Comparison of ENCODE assay signal across 22 cellular contexts in the genomic region with DNA sequence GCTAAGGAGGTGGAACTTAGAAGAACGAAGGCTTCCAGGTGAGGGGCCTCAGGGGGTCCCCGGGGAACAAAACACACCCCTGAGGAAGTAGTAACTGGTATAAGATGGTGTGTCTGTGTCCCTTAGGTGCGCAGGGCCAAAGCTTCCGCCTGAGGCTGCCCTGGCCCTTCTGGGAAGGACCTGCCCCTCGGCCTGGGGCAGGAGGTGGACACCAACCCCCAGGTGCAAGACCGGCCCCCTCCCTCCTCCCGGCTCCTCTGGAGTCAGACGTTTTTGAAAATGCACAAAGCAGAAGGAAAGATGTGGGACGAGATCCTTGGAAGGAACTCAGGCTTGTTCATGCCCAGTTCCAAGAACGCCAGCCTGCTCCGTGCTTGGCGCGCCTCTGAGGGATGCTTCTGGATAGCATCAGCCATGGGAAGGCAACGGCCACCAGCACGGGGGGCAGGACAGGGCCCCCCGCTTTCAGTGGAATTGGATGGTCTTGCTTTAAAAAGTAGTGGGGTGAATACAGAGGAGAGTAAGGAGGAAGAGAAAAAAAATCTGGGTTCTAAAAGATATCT. TPM values are rescaled to one million over a fixed set of nuclear protein-coding genes. Genes with fewer than 3 reads are reported as not detected.
"Had no signal": no experiment of that assay in that cellular context is flagged by ENCODE, and none has a peak within 500 bp of the region (broad histone marks: within the 10 kb centered on the region; RNA-seq: fewer than 3 reads in every experiment).

No MANE protein-coding gene starts in this region.

- H3K27ac ChIP-seq: RWPE1 had no signal

- ATAC-seq: HepG2, Panc1, PC-3 had no signal

- H3K36me3 ChIP-seq: MG63 had no signal

- DNase-seq: IMR-90, Karpas-422, KG1, MG63, NCI-H1092, NCI-H1105 treated with DMSO at 0.1 percent for 48 hours, NCI-H1417 treated with DMSO at 0.1 percent for 48 hours, NCI-H187, NCI-H2029, NCI-H2081 treated with DMSO at 0.1 percent for 48 hours, NCI-H2171, NCI-H226, NCI-H446, NCI-H510A, NCI-H524 treated with DMSO at 0.1 percent for 48 hours, NCI-H69, NCI-H774, PC-3, SHP77 had no signal

- H3K4me3 ChIP-seq: MG63 had no signal

- H3K9me3 ChIP-seq: MG63 had no signal

- H3K27me3 ChIP-seq: MG63 had no signal

RNA-seq across cellular contexts. Expression of gene MYT1L, which starts 37.5 kb away (rescaled TPM):
- polyA plus RNA-seq: HepG2, IMR-90 had no signal
